ENCODE assay signal across 1 cellular context in genomic region chr5:74766887-74767578, GRCh38.
TF ChIP-seq lines count a peak whose summit lies in the region.

TSS of gene GFM2 (minus strand) at chr5:74767117. CDS start at chr5:74763742, 3,375 bp downstream.
TSS of gene NSA2 (plus strand) at chr5:74767249. CDS start at chr5:74767361, 112 bp downstream.

TF ChIP-seq in HCT116, 20 proteins besides CTCF, POLR2A, EP300 and RAD21 (continued from another document):
- peak; percentile 19 for TF ChIP-seq ZBTB33 (IDR thresholded peaks at IDR 0.05; ENCODE audit: extremely low read depth, insufficient replicate concordance, low read length)
- TF ChIP-seq CBX3 (IDR thresholded peaks at IDR 0.05; ENCODE audit: low read depth) = peak; percentile 97
- TF ChIP-seq CEBPB (IDR thresholded peaks at IDR 0.05; ENCODE audit: low read depth) = no peak
- TF ChIP-seq ATF3 (IDR thresholded peaks at IDR 0.05) = no peak
- no peak; the same call in 1 of the 2 replicates for TF ChIP-seq FOSL1 (IDR thresholded peaks at IDR 0.05; ENCODE audit: low read depth)
- TF ChIP-seq SP1 (IDR thresholded peaks at IDR 0.05; ENCODE audit: low read depth) = peak; percentile 95
- TF ChIP-seq ELF1 (IDR thresholded peaks at IDR 0.05; ENCODE audit: borderline replicate concordance, low read depth) = peak; percentile 66
- TF ChIP-seq EGR1 (IDR thresholded peaks at IDR 0.05; ENCODE audit: low read depth) = peak; percentile 48; the same call in 1 of the 2 replicates
TF ChIP-seq in HCT116: peak in this region for 12.
